Comparison of ENCODE assay signal across 8 cellular contexts in genomic region chr2:68158134-68158447, GRCh38. TPM values are rescaled to one million over a fixed set of nuclear protein-coding genes. Genes with fewer than 3 reads are reported as not detected.
DNase-seq lines count a peak whose midpoint lies in the region; FAIRE-seq and TF ChIP-seq lines count a peak whose summit lies in the region.

No MANE protein-coding gene starts in this region.

- peak overlapping the region; percentile 77 to 98 (median 92) for H3K4me3 ChIP-seq in BLaER1 treated with 17β-estradiol and CSF1 and Interleukin-3, amounts not matched to agents 10 nM and 100 nM
- H3K4me3 ChIP-seq in Loucy (ENCODE audit: low read length, poor library complexity, severe bottlenecking) (peak overlapping the region; percentile 91), ectodermal cell (ENCODE audit: insufficient read depth, low read depth, low read length) (peak overlapping the region; percentile 80)

- H3K27ac Mint-ChIP-seq in neural crest cell (ENCODE audit: unreplicated experiment) = peak overlapping the region; percentile 100

- no peaks in the 10 kb centered on the region for H3K27me3 ChIP-seq in BLaER1 treated with 17β-estradiol and CSF1 and Interleukin-3, amounts not matched to agents 10 nM and 100 nM
- no peaks in the 10 kb centered on the region for H3K27me3 ChIP-seq in Loucy (ENCODE audit: insufficient read depth, low read length, poor library complexity, severe bottlenecking)
- no peaks in the 10 kb centered on the region for H3K27me3 ChIP-seq in ectodermal cell (ENCODE audit: control insufficient read depth, insufficient read depth, low read length, poor library complexity, severe bottlenecking)

- no peak for FAIRE-seq in frontal cortex (lab: Jason Lieb, UNC)

- H4K20me1 ChIP-seq in BLaER1 treated with 17β-estradiol and CSF1 and Interleukin-3, amounts not matched to agents 10 nM and 100 nM = peaks cover 0 to 44% (median 5%) of the 10 kb centered on the region in 11 experiments; a peak in 8 of 22 replicates
- H4K20me1 ChIP-seq in Loucy (ENCODE audit: insufficient read depth, low read length, poor library complexity, severe bottlenecking) = no peaks in the 10 kb centered on the region

- WGBS in ectodermal cell, 2 experiments = 1 to 2% methylated on average over 6 to 7 of the region's 7 CpGs

- peaks cover 25% of the 10 kb centered on the region for H3K4me1 Mint-ChIP-seq in neural crest cell

- H3K9me3 Mint-ChIP-seq in neural crest cell = no peaks in the 10 kb centered on the region

- peak overlapping the region; percentile 90 to 99 (median 93) for H3K27ac ChIP-seq in BLaER1 treated with 17β-estradiol and CSF1 and Interleukin-3, amounts not matched to agents 10 nM and 100 nM
- H3K27ac ChIP-seq in ectodermal cell (ENCODE audit: insufficient read depth, low read depth, low read length, poor library complexity, severe bottlenecking) = peak overlapping the region; percentile 98

- H3K4me1 ChIP-seq in BLaER1 treated with 17β-estradiol and CSF1 and Interleukin-3, amounts not matched to agents 10 nM and 100 nM = peaks cover 29 to 43% (median 37%) of the 10 kb centered on the region in 10 experiments
- H3K4me1 ChIP-seq in Loucy (ENCODE audit: insufficient read depth, low read length, poor library complexity, severe bottlenecking) (peaks cover 28% of the 10 kb centered on the region), ectodermal cell (ENCODE audit: control insufficient read depth, insufficient read depth, low read length) (peaks cover 7% of the 10 kb centered on the region)

- peaks cover 29 to 52% (median 40%) of the 10 kb centered on the region in 11 experiments for H3K36me3 ChIP-seq in BLaER1 treated with 17β-estradiol and CSF1 and Interleukin-3, amounts not matched to agents 10 nM and 100 nM
- H3K36me3 ChIP-seq in Loucy (ENCODE audit: insufficient read depth, low read length) (peaks cover 21% of the 10 kb centered on the region; the same call in 1 of the 2 replicates), ectodermal cell (ENCODE audit: control insufficient read depth, insufficient read depth, low read length) (peaks cover 15% of the 10 kb centered on the region)

- no peaks in the 10 kb centered on the region for H3K9me2 ChIP-seq in Loucy (replicated peaks; ENCODE audit: low read depth, low read length)

- H3K27me3 Mint-ChIP-seq in neural crest cell (ENCODE audit: low read depth) = no peaks in the 10 kb centered on the region

- H3K36me3 Mint-ChIP-seq in neural crest cell (ENCODE audit: low read depth) = peaks cover 2% of the 10 kb centered on the region

- no peaks in the 10 kb centered on the region for H3F3A ChIP-seq in Loucy (ENCODE audit: low read depth)

- peak overlapping the region; percentile 92 for H3K4me3 Mint-ChIP-seq in neural crest cell

- TF ChIP-seq CTCF in Loucy (conservative IDR thresholded peaks at IDR 0.05; ENCODE audit: low read length) (no peak), neural crest cell (conservative IDR thresholded peaks at IDR 0.05) (no peak)

- H2AFZ ChIP-seq in Loucy (ENCODE audit: low read length) = peak overlapping the region; percentile 96

- H3K4me2 ChIP-seq in BLaER1 treated with 17β-estradiol and CSF1 and Interleukin-3, amounts not matched to agents 10 nM and 100 nM = peak overlapping the region; percentile 73 to 96 (median 86)
- H3K4me2 ChIP-seq in Loucy (ENCODE audit: low read depth, low read length, poor library complexity, severe bottlenecking) = peak overlapping the region; percentile 100

- peaks cover 42% of the 10 kb centered on the region for H3K79me2 ChIP-seq in Loucy (ENCODE audit: insufficient read depth, low read length)

- H3K9ac ChIP-seq in BLaER1 treated with 17β-estradiol and CSF1 and Interleukin-3, amounts not matched to agents 10 nM and 100 nM = peak overlapping the region; percentile 86 to 99 (median 93)
- H3K9ac ChIP-seq in Loucy (ENCODE audit: low read depth, low read length, poor library complexity, severe bottlenecking) = peak overlapping the region; percentile 88

- H3K9me3 ChIP-seq in BLaER1 treated with 17β-estradiol and CSF1 and Interleukin-3, amounts not matched to agents 10 nM and 100 nM (replicated peaks in 1 of 11) = no peaks in the 10 kb centered on the region
- H3K9me3 ChIP-seq in Loucy (ENCODE audit: insufficient read depth, low read depth, low read length) (no peaks in the 10 kb centered on the region), ectodermal cell (ENCODE audit: control insufficient read depth, low read length) (no peaks in the 10 kb centered on the region)

- DNase-seq in neural crest cell (ENCODE audit: low read depth, low spot score) (no peak), HPDE6-E6E7 (ENCODE audit: extremely low spot score) (no peak), frontal cortex (ENCODE audit: low spot score in 2 of 2) (no peak), nucleus accumbens (lab: John Stamatoyannopoulos, UW) (no peak)
- DNase-seq in stimulated activated CD4-positive, alpha-beta T cell treated with anti-CD3 and anti-CD28 coated beads, Interleukin-2, amount 100 ng/mL, for 48 hours = no peak

RNA-seq across cellular contexts. Expression of gene PNO1, which starts 0.4 kb away (rescaled TPM):
- polyA plus RNA-seq in ectodermal cell (2013, experiment 1 of 4) = 21.9 TPM
- polyA plus RNA-seq in ectodermal cell (2013, experiment 2 of 4) = 24.1 TPM
- polyA plus RNA-seq in ectodermal cell (2013, experiment 3 of 4) = 15.9 TPM
- 18.7 TPM for polyA plus RNA-seq in ectodermal cell (2013, experiment 4 of 4)
- 20.3 and 20.8 TPM in 2 replicates for total RNA-seq in neural crest cell
- 10.6 TPM for total RNA-seq in frontal cortex
